ENCODE assay signal across 22 cellular contexts in genomic region chrX:104696667-104697066, GRCh38.
"Had no signal": no experiment of that assay in that cellular context is flagged by ENCODE, and none has a peak within 500 bp of the region (broad histone marks: within the 10 kb centered on the region; RNA-seq: fewer than 3 reads in every experiment).

No MANE protein-coding gene starts in this region.

- H3K9me3 ChIP-seq: MG63, SK-N-SH had no signal

- H3K4me2 ChIP-seq: SK-N-SH had no signal

- ATAC-seq: Panc1, PC-3 had no signal

- H3K9ac ChIP-seq: SK-N-SH had no signal

- H3K27me3 ChIP-seq: MG63 had no signal

- H3K36me3 ChIP-seq: MG63 had no signal

- DNase-seq: IMR-90, Karpas-422, KG1, MG63, NCI-H1092, NCI-H1436, NCI-H187, NCI-H2029, NCI-H2081 treated with DMSO at 0.1 percent for 48 hours, NCI-H2171, NCI-H226, NCI-H446, NCI-H510A, NCI-H524 treated with DMSO at 0.1 percent for 48 hours, NCI-H69, NCI-H774, PC-3, SHP77, SK-N-SH, SW 1271 had no signal

- H3K27ac ChIP-seq: RWPE1 had no signal

- H3K4me3 ChIP-seq: MG63 had no signal
